Comparison of ENCODE assay signal across 1 cellular context in the genomic region with DNA sequence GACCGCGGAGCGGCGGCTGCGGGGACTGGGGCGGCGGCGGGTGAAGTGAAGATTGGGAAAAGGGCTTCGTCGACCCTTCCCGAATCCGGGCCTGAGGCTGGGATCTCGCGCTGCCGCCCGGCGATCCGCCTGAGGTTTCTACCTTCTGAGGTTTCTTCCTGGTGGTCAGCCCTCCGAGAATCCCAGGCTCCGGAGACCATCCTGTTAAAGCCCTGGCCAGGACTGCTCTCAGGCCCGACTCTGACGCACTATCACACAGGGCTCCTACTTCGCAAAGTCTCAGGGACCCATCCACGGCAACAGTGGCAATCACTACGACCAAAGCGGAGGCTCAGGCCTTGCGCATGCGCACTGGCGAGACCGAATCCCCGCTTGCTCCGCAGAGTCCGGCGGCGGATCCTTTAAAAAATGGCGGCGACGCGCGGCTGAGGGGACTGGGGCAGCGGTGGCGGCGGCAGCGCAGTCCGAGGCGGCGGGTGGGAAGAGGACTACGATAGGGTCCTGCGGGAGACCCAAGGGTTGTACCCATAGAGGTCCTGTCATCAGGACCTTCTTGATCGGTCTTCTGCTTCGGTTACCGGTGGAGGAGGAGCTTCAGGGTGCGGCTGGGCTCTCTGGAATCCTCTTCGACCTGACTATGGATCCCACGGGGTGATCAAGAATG.
A peak's percentile ranks its signal among the peaks of the same experiment; 100 is the strongest.
TF ChIP-seq lines count a peak whose summit lies in the region.

No MANE protein-coding gene starts in this region.

TF ChIP-seq in HepG2, 621 proteins besides CTCF, POLR2A, EP300 and RAD21 (continued from another document and continues in another):
- TF ChIP-seq ZNF761 (CRISPR knock-in tag; conservative IDR thresholded peaks at IDR 0.05): peak; percentile 67; the same call in 1 of the 2 replicates
- TF ChIP-seq, protein P1, sequence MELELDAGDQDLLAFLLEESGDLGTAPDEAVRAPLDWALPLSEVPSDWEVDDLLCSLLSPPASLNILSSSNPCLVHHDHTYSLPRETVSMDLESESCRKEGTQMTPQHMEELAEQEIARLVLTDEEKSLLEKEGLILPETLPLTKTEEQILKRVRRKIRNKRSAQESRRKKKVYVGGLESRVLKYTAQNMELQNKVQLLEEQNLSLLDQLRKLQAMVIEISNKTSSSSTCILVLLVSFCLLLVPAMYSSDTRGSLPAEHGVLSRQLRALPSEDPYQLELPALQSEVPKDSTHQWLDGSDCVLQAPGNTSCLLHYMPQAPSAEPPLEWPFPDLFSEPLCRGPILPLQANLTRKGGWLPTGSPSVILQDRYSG (CRISPR knock-in tag; IDR thresholded peaks at IDR 0.05): peak; percentile 68; the same call in 1 of the 2 replicates
- peak; percentile 48 for TF ChIP-seq ZNF776 (CRISPR knock-in tag; IDR thresholded peaks at IDR 0.05)
- peak; percentile 99 for TF ChIP-seq HNRNPLL (IDR thresholded peaks at IDR 0.05; ENCODE audit: low read depth, low read length, poor library complexity, severe bottlenecking)
- TF ChIP-seq ZNF879 (CRISPR knock-in tag; IDR thresholded peaks at IDR 0.05): 0 out of 2 replicates have a peak, but pooled peaks have one; percentile 51
- TF ChIP-seq NFAT5 (CRISPR knock-in tag; IDR thresholded peaks at IDR 0.05): 0 out of 2 replicates have a peak, but pooled peaks have one; percentile 41
- peak; percentile 63; the same call in 1 of the 2 replicates for TF ChIP-seq SMYD3 (CRISPR knock-in tag; IDR thresholded peaks at IDR 0.05)
- TF ChIP-seq MIER2 (CRISPR knock-in tag; IDR thresholded peaks at IDR 0.05): 0 out of 2 replicates have a peak, but pooled peaks have one; percentile 41
- TF ChIP-seq ZNF101 (CRISPR knock-in tag; IDR thresholded peaks at IDR 0.05; ENCODE audit: borderline replicate concordance, low read depth): peak; percentile 33; the same call in 1 of the 2 replicates
- peak; percentile 87 for TF ChIP-seq YEATS2 (CRISPR knock-in tag; IDR thresholded peaks at IDR 0.05; ENCODE audit: borderline replicate concordance)
- peak; percentile 64; the same call in 1 of the 2 replicates for TF ChIP-seq SNAPC5 (CRISPR knock-in tag; IDR thresholded peaks at IDR 0.05; ENCODE audit: borderline replicate concordance)
- peak; percentile 82 for TF ChIP-seq RBFOX2 (IDR thresholded peaks at IDR 0.05; ENCODE audit: low read depth, low read length)
- peak; percentile 68; the same call in 1 of the 2 replicates for TF ChIP-seq NRL (CRISPR knock-in tag; IDR thresholded peaks at IDR 0.05; ENCODE audit: borderline replicate concordance)
- TF ChIP-seq ZNF580 (CRISPR knock-in tag; IDR thresholded peaks at IDR 0.05; ENCODE audit: borderline replicate concordance, low read depth): peak; percentile 25; the same call in 1 of the 2 replicates
- peak; percentile 81; the same call in 1 of the 2 replicates for TF ChIP-seq ZNF30 (CRISPR knock-in tag; IDR thresholded peaks at IDR 0.05)
- peak; percentile 66; the same call in 1 of the 2 replicates for TF ChIP-seq FOXK1 (CRISPR knock-in tag; IDR thresholded peaks at IDR 0.05; ENCODE audit: borderline replicate concordance, low read depth)
- peak; percentile 43; the same call in 1 of the 2 replicates for TF ChIP-seq MTA1 (CRISPR knock-in tag; IDR thresholded peaks at IDR 0.05; ENCODE audit: borderline replicate concordance)
- peak; percentile 72 for TF ChIP-seq ZSCAN25 (CRISPR knock-in tag; IDR thresholded peaks at IDR 0.05)
- 0 out of 2 replicates have a peak, but pooled peaks have one; percentile 26 for TF ChIP-seq SP2 (CRISPR knock-in tag; IDR thresholded peaks at IDR 0.05)
- TF ChIP-seq ZNF317 (CRISPR knock-in tag; IDR thresholded peaks at IDR 0.05): peak; percentile 68; the same call in 1 of the 2 replicates
- peak; percentile 32; the same call in 1 of the 2 replicates for TF ChIP-seq ZNF777 (CRISPR knock-in tag; IDR thresholded peaks at IDR 0.05)
- TF ChIP-seq, protein P2, sequence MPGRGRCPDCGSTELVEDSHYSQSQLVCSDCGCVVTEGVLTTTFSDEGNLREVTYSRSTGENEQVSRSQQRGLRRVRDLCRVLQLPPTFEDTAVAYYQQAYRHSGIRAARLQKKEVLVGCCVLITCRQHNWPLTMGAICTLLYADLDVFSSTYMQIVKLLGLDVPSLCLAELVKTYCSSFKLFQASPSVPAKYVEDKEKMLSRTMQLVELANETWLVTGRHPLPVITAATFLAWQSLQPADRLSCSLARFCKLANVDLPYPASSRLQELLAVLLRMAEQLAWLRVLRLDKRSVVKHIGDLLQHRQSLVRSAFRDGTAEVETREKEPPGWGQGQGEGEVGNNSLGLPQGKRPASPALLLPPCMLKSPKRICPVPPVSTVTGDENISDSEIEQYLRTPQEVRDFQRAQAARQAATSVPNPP (CRISPR knock-in tag; IDR thresholded peaks at IDR 0.05): peak; percentile 82; the same call in 1 of the 2 replicates
- peak in 1 of 2 experiments; percentile 80; a peak in 3 of 4 replicates for TF ChIP-seq HMGXB4 (CRISPR knock-in tag; IDR thresholded peaks at IDR 0.05; ENCODE audit: borderline replicate concordance in 1 of 2, low read depth in 1 of 2)
- TF ChIP-seq REPIN1 (CRISPR knock-in tag; IDR thresholded peaks at IDR 0.05; ENCODE audit: borderline replicate concordance, low read depth): peak; percentile 72; the same call in 1 of the 2 replicates
- TF ChIP-seq ZNF333 (CRISPR knock-in tag; IDR thresholded peaks at IDR 0.05; ENCODE audit: borderline replicate concordance): peak; percentile 57; the same call in 1 of the 2 replicates
- TF ChIP-seq DRAP1 (CRISPR knock-in tag; IDR thresholded peaks at IDR 0.05): peak; percentile 60
- 0 out of 2 replicates have a peak, but pooled peaks have one; percentile 61 for TF ChIP-seq ZFP41 (CRISPR knock-in tag; IDR thresholded peaks at IDR 0.05; ENCODE audit: borderline replicate concordance)
- peak; percentile 58 for TF ChIP-seq ZNF768 (CRISPR knock-in tag; IDR thresholded peaks at IDR 0.05)
- TF ChIP-seq ZNF329 (CRISPR knock-in tag; IDR thresholded peaks at IDR 0.05; ENCODE audit: low read depth): 0 out of 2 replicates have a peak, but pooled peaks have one; percentile 57
- TF ChIP-seq ZNF781 (CRISPR knock-in tag; IDR thresholded peaks at IDR 0.05; ENCODE audit: borderline replicate concordance, not compliant biosample characterization): peak; percentile 75
- TF ChIP-seq MED13 (CRISPR knock-in tag; IDR thresholded peaks at IDR 0.05): peak; percentile 66; the same call in 1 of the 2 replicates
- 0 out of 2 replicates have a peak, but pooled peaks have one; percentile 25 for TF ChIP-seq KLF13 (CRISPR knock-in tag; IDR thresholded peaks at IDR 0.05)
- TF ChIP-seq HES4 (CRISPR knock-in tag; IDR thresholded peaks at IDR 0.05; ENCODE audit: borderline replicate concordance): peak; percentile 73
- TF ChIP-seq POLR2G (IDR thresholded peaks at IDR 0.05; ENCODE audit: low read depth, low read length): peak; percentile 85
- TF ChIP-seq POLR2AphosphoS5 (IDR thresholded peaks at IDR 0.05; ENCODE audit: low read depth, low read length): peak; percentile 79
- TF ChIP-seq, protein P3, sequence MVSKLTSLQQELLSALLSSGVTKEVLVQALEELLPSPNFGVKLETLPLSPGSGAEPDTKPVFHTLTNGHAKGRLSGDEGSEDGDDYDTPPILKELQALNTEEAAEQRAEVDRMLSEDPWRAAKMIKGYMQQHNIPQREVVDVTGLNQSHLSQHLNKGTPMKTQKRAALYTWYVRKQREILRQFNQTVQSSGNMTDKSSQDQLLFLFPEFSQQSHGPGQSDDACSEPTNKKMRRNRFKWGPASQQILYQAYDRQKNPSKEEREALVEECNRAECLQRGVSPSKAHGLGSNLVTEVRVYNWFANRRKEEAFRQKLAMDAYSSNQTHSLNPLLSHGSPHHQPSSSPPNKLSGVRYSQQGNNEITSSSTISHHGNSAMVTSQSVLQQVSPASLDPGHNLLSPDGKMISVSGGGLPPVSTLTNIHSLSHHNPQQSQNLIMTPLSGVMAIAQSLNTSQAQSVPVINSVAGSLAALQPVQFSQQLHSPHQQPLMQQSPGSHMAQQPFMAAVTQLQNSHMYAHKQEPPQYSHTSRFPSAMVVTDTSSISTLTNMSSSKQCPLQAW (CRISPR knock-in tag; IDR thresholded peaks at IDR 0.05): peak; percentile 79
- 0 out of 2 replicates have a peak, but pooled peaks have one; percentile 40 for TF ChIP-seq ONECUT2 (CRISPR knock-in tag; IDR thresholded peaks at IDR 0.05)
- TF ChIP-seq, protein P4, sequence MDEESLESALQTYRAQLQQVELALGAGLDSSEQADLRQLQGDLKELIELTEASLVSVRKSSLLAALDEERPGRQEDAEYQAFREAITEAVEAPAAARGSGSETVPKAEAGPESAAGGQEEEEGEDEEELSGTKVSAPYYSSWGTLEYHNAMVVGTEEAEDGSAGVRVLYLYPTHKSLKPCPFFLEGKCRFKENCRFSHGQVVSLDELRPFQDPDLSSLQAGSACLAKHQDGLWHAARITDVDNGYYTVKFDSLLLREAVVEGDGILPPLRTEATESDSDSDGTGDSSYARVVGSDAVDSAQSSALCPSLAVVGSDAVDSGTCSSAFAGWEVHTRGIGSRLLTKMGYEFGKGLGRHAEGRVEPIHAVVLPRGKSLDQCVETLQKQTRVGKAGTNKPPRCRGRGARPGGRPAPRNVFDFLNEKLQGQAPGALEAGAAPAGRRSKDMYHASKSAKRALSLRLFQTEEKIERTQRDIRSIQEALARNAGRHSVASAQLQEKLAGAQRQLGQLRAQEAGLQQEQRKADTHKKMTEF (CRISPR knock-in tag; IDR thresholded peaks at IDR 0.05): peak; percentile 63
- peak; percentile 71; the same call in 1 of the 2 replicates for TF ChIP-seq ZNF607 (CRISPR knock-in tag; IDR thresholded peaks at IDR 0.05; ENCODE audit: borderline replicate concordance)
- TF ChIP-seq ZNF274 (CRISPR knock-in tag; IDR thresholded peaks at IDR 0.05): peak; percentile 77; the same call in 1 of the 2 replicates
- TF ChIP-seq KAT8 (CRISPR knock-in tag; IDR thresholded peaks at IDR 0.05): peak; percentile 80
- 0 out of 2 replicates have a peak, but pooled peaks have one; percentile 12 for TF ChIP-seq ZNF530 (CRISPR knock-in tag; IDR thresholded peaks at IDR 0.05; ENCODE audit: low read depth)
- TF ChIP-seq ZFP82 (CRISPR knock-in tag; IDR thresholded peaks at IDR 0.05; ENCODE audit: borderline replicate concordance): 0 out of 2 replicates have a peak, but pooled peaks have one; percentile 53
- peak; percentile 95 for TF ChIP-seq ZSCAN20 (CRISPR knock-in tag; IDR thresholded peaks at IDR 0.05; ENCODE audit: borderline replicate concordance)
- TF ChIP-seq ZFX (CRISPR knock-in tag; IDR thresholded peaks at IDR 0.05; ENCODE audit: low read depth): peak; percentile 92
- TF ChIP-seq SAP130 (CRISPR knock-in tag; IDR thresholded peaks at IDR 0.05; ENCODE audit: low read depth): peak; percentile 80
- TF ChIP-seq, protein P5, sequence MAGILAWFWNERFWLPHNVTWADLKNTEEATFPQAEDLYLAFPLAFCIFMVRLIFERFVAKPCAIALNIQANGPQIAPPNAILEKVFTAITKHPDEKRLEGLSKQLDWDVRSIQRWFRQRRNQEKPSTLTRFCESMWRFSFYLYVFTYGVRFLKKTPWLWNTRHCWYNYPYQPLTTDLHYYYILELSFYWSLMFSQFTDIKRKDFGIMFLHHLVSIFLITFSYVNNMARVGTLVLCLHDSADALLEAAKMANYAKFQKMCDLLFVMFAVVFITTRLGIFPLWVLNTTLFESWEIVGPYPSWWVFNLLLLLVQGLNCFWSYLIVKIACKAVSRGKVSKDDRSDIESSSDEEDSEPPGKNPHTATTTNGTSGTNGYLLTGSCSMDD (CRISPR knock-in tag; IDR thresholded peaks at IDR 0.05): peak; percentile 59; the same call in 1 of the 2 replicates
